Comparison of ENCODE assay signal across 22 cellular contexts in the genomic region with DNA sequence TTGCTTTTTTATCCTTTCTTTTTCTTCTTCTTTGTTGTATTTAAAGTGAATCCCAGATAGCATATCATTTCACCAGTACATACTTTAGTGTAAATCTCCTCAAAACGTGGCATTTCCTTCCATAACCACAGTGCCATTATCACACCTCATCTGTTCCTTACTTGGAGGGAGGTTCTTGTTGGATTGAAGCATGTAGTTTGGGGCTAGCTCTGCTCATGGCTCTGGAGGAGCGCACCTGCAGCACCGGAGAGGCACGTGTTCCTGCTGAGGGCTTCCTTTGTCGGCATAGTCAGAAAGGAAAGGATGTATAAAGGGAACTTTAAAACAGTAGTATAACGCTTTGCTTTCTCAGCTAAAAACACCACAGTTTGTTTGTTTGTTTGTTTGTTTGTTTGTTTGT.
DNase-seq lines count a peak whose midpoint lies in the region; ATAC-seq and TF ChIP-seq lines count a peak whose summit lies in the region.
"Had no signal": no experiment of that assay in that cellular context is flagged by ENCODE, and none has a peak within 500 bp of the region (broad histone marks: within the 10 kb centered on the region; RNA-seq: fewer than 3 reads in every experiment).

No MANE protein-coding gene starts in this region.

- H3K4me3 Mint-ChIP-seq in glutamatergic neuron (ENCODE audit: unreplicated experiment) (no peak overlapping the region), osteocyte (ENCODE audit: unreplicated experiment) (no peak overlapping the region), T-cell (no peak overlapping the region)
- H3K4me3 Mint-ChIP-seq: CD4-positive, alpha-beta T cell; CD8-positive, alpha-beta T cell had no signal

- peaks cover 2% of the 10 kb centered on the region for H3K9me3 Mint-ChIP-seq in glutamatergic neuron (ENCODE audit: unreplicated experiment)
- no peaks in the 10 kb centered on the region for H3K9me3 Mint-ChIP-seq in osteocyte (ENCODE audit: unreplicated experiment)
- no peaks in the 10 kb centered on the region for H3K9me3 Mint-ChIP-seq in T-cell
- H3K9me3 Mint-ChIP-seq: CD4-positive, alpha-beta T cell; CD8-positive, alpha-beta T cell had no signal

- peak overlapping the region; percentile 17 for H3K27ac Mint-ChIP-seq in glutamatergic neuron (ENCODE audit: unreplicated experiment)
- H3K27ac Mint-ChIP-seq in osteocyte (ENCODE audit: unreplicated experiment) = no peak overlapping the region
- no peak overlapping the region for H3K27ac Mint-ChIP-seq in T-cell
- H3K27ac Mint-ChIP-seq: CD4-positive, alpha-beta T cell; CD8-positive, alpha-beta T cell had no signal

- no peak for TF ChIP-seq CTCF in glutamatergic neuron (IDR thresholded peaks at IDR 0.05; ENCODE audit: partially characterized antibody, unreplicated experiment)
- no peak for TF ChIP-seq CTCF in osteocyte (IDR thresholded peaks at IDR 0.05)

- no peak for ATAC-seq in T-cell (replicated peaks in 1 of 4)
- ATAC-seq: CD8-positive, alpha-beta T cell; GM12878 had no signal

- no peak overlapping the region for H3K4me3 ChIP-seq in Jurkat, Clone E6-1 (ENCODE audit: low read length)
- H3K4me3 ChIP-seq: BLaER1 treated with 17β-estradiol and CSF1 and Interleukin-3, amounts not matched to agents 10 nM and 100 nM; GM12878 had no signal

- CTCF ChIA-PET in T-cell (lab: Charles Lee) = interaction anchor here in 1 of 2 donors (1.0 kb wide), 1 partner anchor 66 kb away, joined by 3 read pairs; no protein-coding TSS in a partner anchor

- POLR2A ChIA-PET in T-cell (lab: Charles Lee) = no interaction called here

- peaks cover 7% of the 10 kb centered on the region for H3K27me3 Mint-ChIP-seq in glutamatergic neuron (ENCODE audit: unreplicated experiment)
- H3K27me3 Mint-ChIP-seq in osteocyte (ENCODE audit: unreplicated experiment) = no peaks in the 10 kb centered on the region
- H3K27me3 Mint-ChIP-seq in T-cell = no peaks in the 10 kb centered on the region
- H3K27me3 Mint-ChIP-seq: CD4-positive, alpha-beta T cell had no signal

- H3K36me3 Mint-ChIP-seq in glutamatergic neuron (ENCODE audit: unreplicated experiment) = peaks cover 4% of the 10 kb centered on the region
- peaks cover 11% of the 10 kb centered on the region for H3K36me3 Mint-ChIP-seq in osteocyte (ENCODE audit: unreplicated experiment)
- H3K36me3 Mint-ChIP-seq in T-cell = peaks cover 24% of the 10 kb centered on the region

- H3K4me1 Mint-ChIP-seq in glutamatergic neuron (ENCODE audit: low read depth, unreplicated experiment) (peaks cover 5% of the 10 kb centered on the region), osteocyte (ENCODE audit: unreplicated experiment) (no peaks in the 10 kb centered on the region), T-cell (peaks cover 0 to 7% (median 2%) of the 10 kb centered on the region in 3 donors)

- peak; percentile 62 for DNase-seq in Jurkat, Clone E6-1 (ENCODE audit: low read depth, low spot score)
- DNase-seq in glutamatergic neuron (no peak), osteocyte (ENCODE audit: extremely low spot score, unreplicated experiment) (peak; percentile 21), T-cell (no peak), iPS-NIHi7 (ENCODE audit: extremely low spot score) (no peak), islet precursor cell (no peak), D341Med (ENCODE audit: low spot score) (no peak)
- DNase-seq: 8988T; ACHN; Caco-2; Calu3; CD4-positive, alpha-beta T cell; CD8-positive, alpha-beta T cell; DMS 273 treated with DMSO at 0.1 percent for 48 hours; DMS153; DMS53; DMS79; DND-41; EL; GDM1 had no signal

Comparison
In these comparisons a context has a peak if more than half of its experiments do, and no peak if none do; other contexts are left out.
1. DNase-seq: peak in Jurkat, Clone E6-1 (single experiment) and osteocyte (single experiment); none in glutamatergic neuron (single experiment), T-cell (0 of 34), iPS-NIHi7 (single experiment), islet precursor cell (single experiment) and D341Med (single experiment).